8 cellular contexts compared by ENCODE assay signal in genomic region chr5:135191084-135191826, GRCh38.
DNase-seq lines count a peak whose midpoint lies in the region; ATAC-seq and TF ChIP-seq lines count a peak whose summit lies in the region.

No MANE protein-coding gene starts in this region.

- H3K9me3 ChIP-seq in mucosa of stomach (ENCODE audit: control insufficient read depth, low read length): no peaks in the 10 kb centered on the region

- H3K4me1 ChIP-seq in mucosa of stomach (ENCODE audit: control insufficient read depth, insufficient read depth, low read length): peaks cover 17% of the 10 kb centered on the region

- ATAC-seq in GM19023 (IDR thresholded peaks at IDR 0.05; ENCODE audit: unreplicated experiment) (peak; percentile 87), HG03432 (IDR thresholded peaks at IDR 0.05; ENCODE audit: unreplicated experiment) (peak; percentile 96)

- peak; percentile 90 for TF ChIP-seq CTCF in epithelial cell of esophagus (IDR thresholded peaks at IDR 0.05; ENCODE audit: insufficient read depth, low read depth, low read length, missing control alignments)

- H3K4me3 ChIP-seq in epithelial cell of esophagus (ENCODE audit: low read length) (peak overlapping the region; percentile 38), mucosa of stomach (ENCODE audit: low read length) (peak overlapping the region; percentile 24)

- H3K27me3 ChIP-seq in mucosa of stomach (ENCODE audit: control insufficient read depth, insufficient read depth, low read length): peaks cover 5% of the 10 kb centered on the region

- H3K36me3 ChIP-seq in mucosa of stomach (ENCODE audit: control insufficient read depth, insufficient read depth, low read length): no peaks in the 10 kb centered on the region

- H3K9ac ChIP-seq in mucosa of stomach (ENCODE audit: low read length): peak overlapping the region; percentile 51

- peak; percentile 58 to 61 for DNase-seq in AML-193 (lab: John Stamatoyannopoulos, UW)
- peak; percentile 29 to 53 for DNase-seq in NOMO-1 (lab: John Stamatoyannopoulos, UW; ENCODE audit: unreplicated experiment in 2 of 2)
- peak; percentile 38 for DNase-seq in activated CD8-positive, alpha-beta memory T cell treated with anti-CD3 and anti-CD28 coated beads, Interleukin-2, amount 50 U/mL, for 24 hours (ENCODE audit: extremely low read depth)
- DNase-seq in epithelial cell of esophagus (ENCODE audit: low read depth): peak; percentile 81
- DNase-seq in stimulated activated CD8-positive, alpha-beta memory T cell treated with anti-CD3 and anti-CD28 coated beads, Interleukin-4, amount 100 ng/mL, for 48 hours: peak; percentile 85

Comparison
In these comparisons a context has a peak if more than half of its experiments do, and no peak if none do; other contexts are left out.
1. Peak in every context shown above with its lines: DNase-seq, ATAC-seq and H3K4me3 ChIP-seq.